18 cellular contexts compared by ENCODE assay signal in genomic region chr21:40640427-40640826, GRCh38.
DNase-seq lines count a peak whose midpoint lies in the region; ATAC-seq, FAIRE-seq and TF ChIP-seq lines count a peak whose summit lies in the region.
"Had no signal": no experiment of that assay in that cellular context is flagged by ENCODE, and none has a peak within 500 bp of the region (broad histone marks: within the 10 kb centered on the region; RNA-seq: fewer than 3 reads in every experiment).

No MANE protein-coding gene starts in this region.

- TF ChIP-seq CTCF in endothelial cell (IDR thresholded peaks at IDR 0.05; ENCODE audit: unreplicated experiment): no peak

- H3K4me3 Mint-ChIP-seq in endothelial cell (ENCODE audit: unreplicated experiment): no peak overlapping the region

- H3K36me3 Mint-ChIP-seq in endothelial cell (ENCODE audit: low read depth, unreplicated experiment): peaks cover 11% of the 10 kb centered on the region

- H3K4me1 Mint-ChIP-seq in endothelial cell (ENCODE audit: unreplicated experiment): peaks cover 3% of the 10 kb centered on the region

- TF ChIP-seq POLR2A in H54 (IDR thresholded peaks at IDR 0.05; ENCODE audit: low read depth, low read length): no peak

- no peak for ATAC-seq in SK-N-SH treated with all-trans-retinoic acid at 6 μM for 48 hours

- H3K9me3 Mint-ChIP-seq in endothelial cell (ENCODE audit: unreplicated experiment): peaks cover 17% of the 10 kb centered on the region

- FAIRE-seq in islet of Langerhans (lab: Jason Lieb, UNC) (peak; percentile 87), H54 (lab: Jason Lieb, UNC) (no peak)
- FAIRE-seq: A204.1, GM19239 had no signal

- DNase-seq in NCI-H1092 treated with DMSO at 0.1 percent for 48 hours (lab: John Stamatoyannopoulos, UW) (peak; percentile 73), NCI-H1092 (lab: John Stamatoyannopoulos, UW) (no peak), COLO668 (lab: John Stamatoyannopoulos, UW; ENCODE audit: unreplicated experiment) (peak; percentile 29), NCI-H526 (lab: John Stamatoyannopoulos, UW) (peak; percentile 32 to 46), endothelial cell (ENCODE audit: low spot score) (no peak), H54 (ENCODE audit: insufficient read length, low spot score) (no peak)
- DNase-seq: C1 segment of cervical spinal cord; DMS153; H7; NCI-H2029 treated with DMSO at 0.1 percent for 48 hours; NK-92 treated with Interleukin-12 subunit alpha and Interleukin-12 subunit beta, amount 100 ng/mL, for 24 hours; RPMI8226; SJCRH30; T-helper 2 cell had no signal

- peaks cover 7% of the 10 kb centered on the region for H3K27me3 Mint-ChIP-seq in endothelial cell (ENCODE audit: unreplicated experiment)

- no peak overlapping the region for H3K27ac Mint-ChIP-seq in endothelial cell (ENCODE audit: unreplicated experiment)

TF ChIP-seq in SK-N-SH treated with all-trans-retinoic acid at 6 μM for 48 hours, 23 proteins besides CTCF, POLR2A, EP300 and RAD21:
- TF ChIP-seq TCF4 (CRISPR knock-in tag; IDR thresholded peaks at IDR 0.05; ENCODE audit: borderline replicate concordance): no peak

Comparison
In these comparisons a context has a peak if more than half of its experiments do, and no peak if none do; other contexts are left out.
1. DNase-seq: peak in NCI-H1092 treated with DMSO at 0.1 percent for 48 hours (single experiment), COLO668 (single experiment) and NCI-H526 (2 of 2); none in NCI-H1092 (single experiment), endothelial cell (single experiment) and H54 (single experiment).